1 cellular context compared by ENCODE assay signal in the genomic region with DNA sequence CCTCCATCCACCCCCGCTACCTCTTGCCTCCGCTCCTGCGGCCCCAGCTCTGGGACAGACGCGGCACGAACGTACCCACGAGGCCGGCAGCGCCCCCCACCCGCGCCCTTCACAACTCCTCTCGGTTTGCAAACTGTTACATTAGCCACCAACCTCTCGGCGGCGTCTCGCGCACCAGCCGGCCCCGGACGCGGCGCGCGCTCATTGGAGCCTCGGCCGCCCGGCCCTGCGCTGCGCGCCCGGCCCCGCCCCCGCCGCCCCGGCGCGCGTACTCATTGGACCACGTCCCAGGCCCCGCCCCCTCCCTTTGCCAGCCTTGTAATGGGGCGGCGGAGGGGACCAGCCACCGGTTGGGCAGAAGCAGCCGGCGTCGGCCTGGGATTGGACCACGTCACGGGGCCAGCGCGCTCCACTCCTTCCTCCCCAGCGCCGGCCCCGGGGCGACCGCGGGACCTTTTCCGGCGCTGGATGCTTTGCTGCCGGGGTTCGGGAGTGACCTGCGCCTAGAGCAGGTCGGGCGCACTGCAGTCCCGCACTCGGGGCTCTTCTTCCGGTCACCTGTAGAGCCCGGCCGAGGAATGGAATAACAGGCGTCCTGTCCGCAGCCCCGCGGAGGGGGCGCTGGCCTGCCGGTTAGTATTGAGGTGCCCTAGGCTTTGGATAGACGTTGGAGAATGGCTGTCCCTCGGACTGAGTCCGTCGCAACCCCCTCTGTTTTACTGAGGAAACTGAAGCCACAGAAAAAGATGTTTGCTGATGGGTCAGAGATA.
A peak's percentile ranks its signal among the peaks of the same experiment; 100 is the strongest.
TF ChIP-seq lines count a peak whose summit lies in the region.

A gene with protein sequence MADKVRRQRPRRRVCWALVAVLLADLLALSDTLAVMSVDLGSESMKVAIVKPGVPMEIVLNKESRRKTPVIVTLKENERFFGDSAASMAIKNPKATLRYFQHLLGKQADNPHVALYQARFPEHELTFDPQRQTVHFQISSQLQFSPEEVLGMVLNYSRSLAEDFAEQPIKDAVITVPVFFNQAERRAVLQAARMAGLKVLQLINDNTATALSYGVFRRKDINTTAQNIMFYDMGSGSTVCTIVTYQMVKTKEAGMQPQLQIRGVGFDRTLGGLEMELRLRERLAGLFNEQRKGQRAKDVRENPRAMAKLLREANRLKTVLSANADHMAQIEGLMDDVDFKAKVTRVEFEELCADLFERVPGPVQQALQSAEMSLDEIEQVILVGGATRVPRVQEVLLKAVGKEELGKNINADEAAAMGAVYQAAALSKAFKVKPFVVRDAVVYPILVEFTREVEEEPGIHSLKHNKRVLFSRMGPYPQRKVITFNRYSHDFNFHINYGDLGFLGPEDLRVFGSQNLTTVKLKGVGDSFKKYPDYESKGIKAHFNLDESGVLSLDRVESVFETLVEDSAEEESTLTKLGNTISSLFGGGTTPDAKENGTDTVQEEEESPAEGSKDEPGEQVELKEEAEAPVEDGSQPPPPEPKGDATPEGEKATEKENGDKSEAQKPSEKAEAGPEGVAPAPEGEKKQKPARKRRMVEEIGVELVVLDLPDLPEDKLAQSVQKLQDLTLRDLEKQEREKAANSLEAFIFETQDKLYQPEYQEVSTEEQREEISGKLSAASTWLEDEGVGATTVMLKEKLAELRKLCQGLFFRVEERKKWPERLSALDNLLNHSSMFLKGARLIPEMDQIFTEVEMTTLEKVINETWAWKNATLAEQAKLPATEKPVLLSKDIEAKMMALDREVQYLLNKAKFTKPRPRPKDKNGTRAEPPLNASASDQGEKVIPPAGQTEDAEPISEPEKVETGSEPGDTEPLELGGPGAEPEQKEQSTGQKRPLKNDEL (minus strand): TSS at position 206 of the 770 bp plus-strand sequence. CDS start 1,045 bp downstream, outside the sequence.

TF ChIP-seq in K562, 482 proteins besides CTCF, POLR2A, EP300 and RAD21 (continued from another document and continues in another):
- TF ChIP-seq, protein P1, sequence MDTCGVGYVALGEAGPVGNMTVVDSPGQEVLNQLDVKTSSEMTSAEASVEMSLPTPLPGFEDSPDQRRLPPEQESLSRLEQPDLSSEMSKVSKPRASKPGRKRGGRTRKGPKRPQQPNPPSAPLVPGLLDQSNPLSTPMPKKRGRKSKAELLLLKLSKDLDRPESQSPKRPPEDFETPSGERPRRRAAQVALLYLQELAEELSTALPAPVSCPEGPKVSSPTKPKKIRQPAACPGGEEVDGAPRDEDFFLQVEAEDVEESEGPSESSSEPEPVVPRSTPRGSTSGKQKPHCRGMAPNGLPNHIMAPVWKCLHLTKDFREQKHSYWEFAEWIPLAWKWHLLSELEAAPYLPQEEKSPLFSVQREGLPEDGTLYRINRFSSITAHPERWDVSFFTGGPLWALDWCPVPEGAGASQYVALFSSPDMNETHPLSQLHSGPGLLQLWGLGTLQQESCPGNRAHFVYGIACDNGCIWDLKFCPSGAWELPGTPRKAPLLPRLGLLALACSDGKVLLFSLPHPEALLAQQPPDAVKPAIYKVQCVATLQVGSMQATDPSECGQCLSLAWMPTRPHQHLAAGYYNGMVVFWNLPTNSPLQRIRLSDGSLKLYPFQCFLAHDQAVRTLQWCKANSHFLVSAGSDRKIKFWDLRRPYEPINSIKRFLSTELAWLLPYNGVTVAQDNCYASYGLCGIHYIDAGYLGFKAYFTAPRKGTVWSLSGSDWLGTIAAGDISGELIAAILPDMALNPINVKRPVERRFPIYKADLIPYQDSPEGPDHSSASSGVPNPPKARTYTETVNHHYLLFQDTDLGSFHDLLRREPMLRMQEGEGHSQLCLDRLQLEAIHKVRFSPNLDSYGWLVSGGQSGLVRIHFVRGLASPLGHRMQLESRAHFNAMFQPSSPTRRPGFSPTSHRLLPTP (IDR thresholded peaks at IDR 0.05; ENCODE audit: borderline replicate concordance, extremely low read depth, insufficient read length), result no peak
- TF ChIP-seq ZNF175 (CRISPR knock-in tag; IDR thresholded peaks at IDR 0.05; ENCODE audit: low read depth), result no peak
- no peak for TF ChIP-seq DPF2 (IDR thresholded peaks at IDR 0.05)
- no peak for TF ChIP-seq PTTG1 (tag; IDR thresholded peaks at IDR 0.05; ENCODE audit: low read depth)
- TF ChIP-seq TEAD4 (IDR thresholded peaks at IDR 0.05; ENCODE audit: low read length), result no peak
- TF ChIP-seq TEAD4 (CRISPR knock-in tag; IDR thresholded peaks at IDR 0.05; ENCODE audit: borderline replicate concordance), result no peak
- TF ChIP-seq PPARD (CRISPR knock-in tag; IDR thresholded peaks at IDR 0.05), result no peak
- no peak for TF ChIP-seq ZNF696 (CRISPR knock-in tag; conservative IDR thresholded peaks at IDR 0.05)
- TF ChIP-seq, protein P2, sequence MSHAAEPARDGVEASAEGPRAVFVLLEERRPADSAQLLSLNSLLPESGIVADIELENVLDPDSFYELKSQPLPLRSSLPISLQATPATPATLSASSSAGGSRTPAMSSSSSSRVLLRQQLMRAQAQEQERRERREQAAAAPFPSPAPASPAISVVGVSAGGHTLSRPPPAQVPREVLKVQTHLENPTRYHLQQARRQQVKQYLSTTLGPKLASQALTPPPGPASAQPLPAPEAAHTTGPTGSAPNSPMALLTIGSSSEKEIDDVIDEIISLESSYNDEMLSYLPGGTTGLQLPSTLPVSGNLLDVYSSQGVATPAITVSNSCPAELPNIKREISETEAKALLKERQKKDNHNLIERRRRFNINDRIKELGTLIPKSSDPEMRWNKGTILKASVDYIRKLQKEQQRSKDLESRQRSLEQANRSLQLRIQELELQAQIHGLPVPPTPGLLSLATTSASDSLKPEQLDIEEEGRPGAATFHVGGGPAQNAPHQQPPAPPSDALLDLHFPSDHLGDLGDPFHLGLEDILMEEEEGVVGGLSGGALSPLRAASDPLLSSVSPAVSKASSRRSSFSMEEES (CRISPR knock-in tag; IDR thresholded peaks at IDR 0.05), result no peak
- peak; percentile 30; the same call in 1 of the 2 replicates for TF ChIP-seq RAD51 (IDR thresholded peaks at IDR 0.05; ENCODE audit: borderline replicate concordance, low read depth)
- TF ChIP-seq, protein P3, sequence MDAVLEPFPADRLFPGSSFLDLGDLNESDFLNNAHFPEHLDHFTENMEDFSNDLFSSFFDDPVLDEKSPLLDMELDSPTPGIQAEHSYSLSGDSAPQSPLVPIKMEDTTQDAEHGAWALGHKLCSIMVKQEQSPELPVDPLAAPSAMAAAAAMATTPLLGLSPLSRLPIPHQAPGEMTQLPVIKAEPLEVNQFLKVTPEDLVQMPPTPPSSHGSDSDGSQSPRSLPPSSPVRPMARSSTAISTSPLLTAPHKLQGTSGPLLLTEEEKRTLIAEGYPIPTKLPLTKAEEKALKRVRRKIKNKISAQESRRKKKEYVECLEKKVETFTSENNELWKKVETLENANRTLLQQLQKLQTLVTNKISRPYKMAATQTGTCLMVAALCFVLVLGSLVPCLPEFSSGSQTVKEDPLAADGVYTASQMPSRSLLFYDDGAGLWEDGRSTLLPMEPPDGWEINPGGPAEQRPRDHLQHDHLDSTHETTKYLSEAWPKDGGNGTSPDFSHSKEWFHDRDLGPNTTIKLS (IDR thresholded peaks at IDR 0.05; ENCODE audit: borderline replicate concordance, low read depth), result peak; percentile 92
- no peak for TF ChIP-seq RHOXF2B (CRISPR knock-in tag; conservative IDR thresholded peaks at IDR 0.05)
- no peak for TF ChIP-seq EZH2 (IDR thresholded peaks at IDR 0.05; ENCODE audit: borderline replicate concordance, low read depth, low read length)
- no peak for TF ChIP-seq XRCC5 (IDR thresholded peaks at IDR 0.05; ENCODE audit: low read depth, low read length)
- TF ChIP-seq FUS (optimal IDR thresholded peaks at IDR 0.05; ENCODE audit: low read depth, low read length), result no peak
- TF ChIP-seq NFE2L1 (tag; IDR thresholded peaks at IDR 0.05; ENCODE audit: borderline replicate concordance, low read depth), result no peak
- TF ChIP-seq FOSL1 (tag; conservative IDR thresholded peaks at IDR 0.05), result no peak
- peak; percentile 62; the same call in 1 of the 2 replicates for TF ChIP-seq TARDBP (IDR thresholded peaks at IDR 0.05)
- TF ChIP-seq, protein P4, sequence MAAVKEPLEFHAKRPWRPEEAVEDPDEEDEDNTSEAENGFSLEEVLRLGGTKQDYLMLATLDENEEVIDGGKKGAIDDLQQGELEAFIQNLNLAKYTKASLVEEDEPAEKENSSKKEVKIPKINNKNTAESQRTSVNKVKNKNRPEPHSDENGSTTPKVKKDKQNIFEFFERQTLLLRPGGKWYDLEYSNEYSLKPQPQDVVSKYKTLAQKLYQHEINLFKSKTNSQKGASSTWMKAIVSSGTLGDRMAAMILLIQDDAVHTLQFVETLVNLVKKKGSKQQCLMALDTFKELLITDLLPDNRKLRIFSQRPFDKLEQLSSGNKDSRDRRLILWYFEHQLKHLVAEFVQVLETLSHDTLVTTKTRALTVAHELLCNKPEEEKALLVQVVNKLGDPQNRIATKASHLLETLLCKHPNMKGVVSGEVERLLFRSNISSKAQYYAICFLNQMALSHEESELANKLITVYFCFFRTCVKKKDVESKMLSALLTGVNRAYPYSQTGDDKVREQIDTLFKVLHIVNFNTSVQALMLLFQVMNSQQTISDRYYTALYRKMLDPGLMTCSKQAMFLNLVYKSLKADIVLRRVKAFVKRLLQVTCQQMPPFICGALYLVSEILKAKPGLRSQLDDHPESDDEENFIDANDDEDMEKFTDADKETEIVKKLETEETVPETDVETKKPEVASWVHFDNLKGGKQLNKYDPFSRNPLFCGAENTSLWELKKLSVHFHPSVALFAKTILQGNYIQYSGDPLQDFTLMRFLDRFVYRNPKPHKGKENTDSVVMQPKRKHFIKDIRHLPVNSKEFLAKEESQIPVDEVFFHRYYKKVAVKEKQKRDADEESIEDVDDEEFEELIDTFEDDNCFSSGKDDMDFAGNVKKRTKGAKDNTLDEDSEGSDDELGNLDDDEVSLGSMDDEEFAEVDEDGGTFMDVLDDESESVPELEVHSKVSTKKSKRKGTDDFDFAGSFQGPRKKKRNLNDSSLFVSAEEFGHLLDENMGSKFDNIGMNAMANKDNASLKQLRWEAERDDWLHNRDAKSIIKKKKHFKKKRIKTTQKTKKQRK (IDR thresholded peaks at IDR 0.05; ENCODE audit: borderline replicate concordance, low read depth, low read length), result no peak
- peak; percentile 12 for TF ChIP-seq PRPF4 (IDR thresholded peaks at IDR 0.05; ENCODE audit: insufficient read depth, low read depth, low read length, poor library complexity, severe bottlenecking)
- no peak for TF ChIP-seq TAL1 (IDR thresholded peaks at IDR 0.05)
- TF ChIP-seq, protein P5, sequence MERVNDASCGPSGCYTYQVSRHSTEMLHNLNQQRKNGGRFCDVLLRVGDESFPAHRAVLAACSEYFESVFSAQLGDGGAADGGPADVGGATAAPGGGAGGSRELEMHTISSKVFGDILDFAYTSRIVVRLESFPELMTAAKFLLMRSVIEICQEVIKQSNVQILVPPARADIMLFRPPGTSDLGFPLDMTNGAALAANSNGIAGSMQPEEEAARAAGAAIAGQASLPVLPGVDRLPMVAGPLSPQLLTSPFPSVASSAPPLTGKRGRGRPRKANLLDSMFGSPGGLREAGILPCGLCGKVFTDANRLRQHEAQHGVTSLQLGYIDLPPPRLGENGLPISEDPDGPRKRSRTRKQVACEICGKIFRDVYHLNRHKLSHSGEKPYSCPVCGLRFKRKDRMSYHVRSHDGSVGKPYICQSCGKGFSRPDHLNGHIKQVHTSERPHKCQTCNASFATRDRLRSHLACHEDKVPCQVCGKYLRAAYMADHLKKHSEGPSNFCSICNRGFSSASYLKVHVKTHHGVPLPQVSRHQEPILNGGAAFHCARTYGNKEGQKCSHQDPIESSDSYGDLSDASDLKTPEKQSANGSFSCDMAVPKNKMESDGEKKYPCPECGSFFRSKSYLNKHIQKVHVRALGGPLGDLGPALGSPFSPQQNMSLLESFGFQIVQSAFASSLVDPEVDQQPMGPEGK (CRISPR knock-in tag; IDR thresholded peaks at IDR 0.05; ENCODE audit: borderline replicate concordance), result no peak
- TF ChIP-seq CTBP1 (IDR thresholded peaks at IDR 0.05; ENCODE audit: borderline replicate concordance), result peak; percentile 93
- TF ChIP-seq U2AF1 (optimal IDR thresholded peaks at IDR 0.05; ENCODE audit: low read depth, low read length), result no peak
- TF ChIP-seq NR3C1 (CRISPR knock-in tag; IDR thresholded peaks at IDR 0.05), result no peak
- TF ChIP-seq ZNF23 (CRISPR knock-in tag; IDR thresholded peaks at IDR 0.05), result no peak
- TF ChIP-seq MAFF (IDR thresholded peaks at IDR 0.05; ENCODE audit: low read length), result no peak
- TF ChIP-seq JUNB (CRISPR knock-in tag; conservative IDR thresholded peaks at IDR 0.05), result no peak
- TF ChIP-seq, protein P6, sequence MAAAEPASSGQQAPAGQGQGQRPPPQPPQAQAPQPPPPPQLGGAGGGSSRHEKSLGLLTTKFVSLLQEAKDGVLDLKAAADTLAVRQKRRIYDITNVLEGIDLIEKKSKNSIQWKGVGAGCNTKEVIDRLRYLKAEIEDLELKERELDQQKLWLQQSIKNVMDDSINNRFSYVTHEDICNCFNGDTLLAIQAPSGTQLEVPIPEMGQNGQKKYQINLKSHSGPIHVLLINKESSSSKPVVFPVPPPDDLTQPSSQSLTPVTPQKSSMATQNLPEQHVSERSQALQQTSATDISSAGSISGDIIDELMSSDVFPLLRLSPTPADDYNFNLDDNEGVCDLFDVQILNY (CRISPR knock-in tag; IDR thresholded peaks at IDR 0.05), result no peak
- TF ChIP-seq, protein P7, sequence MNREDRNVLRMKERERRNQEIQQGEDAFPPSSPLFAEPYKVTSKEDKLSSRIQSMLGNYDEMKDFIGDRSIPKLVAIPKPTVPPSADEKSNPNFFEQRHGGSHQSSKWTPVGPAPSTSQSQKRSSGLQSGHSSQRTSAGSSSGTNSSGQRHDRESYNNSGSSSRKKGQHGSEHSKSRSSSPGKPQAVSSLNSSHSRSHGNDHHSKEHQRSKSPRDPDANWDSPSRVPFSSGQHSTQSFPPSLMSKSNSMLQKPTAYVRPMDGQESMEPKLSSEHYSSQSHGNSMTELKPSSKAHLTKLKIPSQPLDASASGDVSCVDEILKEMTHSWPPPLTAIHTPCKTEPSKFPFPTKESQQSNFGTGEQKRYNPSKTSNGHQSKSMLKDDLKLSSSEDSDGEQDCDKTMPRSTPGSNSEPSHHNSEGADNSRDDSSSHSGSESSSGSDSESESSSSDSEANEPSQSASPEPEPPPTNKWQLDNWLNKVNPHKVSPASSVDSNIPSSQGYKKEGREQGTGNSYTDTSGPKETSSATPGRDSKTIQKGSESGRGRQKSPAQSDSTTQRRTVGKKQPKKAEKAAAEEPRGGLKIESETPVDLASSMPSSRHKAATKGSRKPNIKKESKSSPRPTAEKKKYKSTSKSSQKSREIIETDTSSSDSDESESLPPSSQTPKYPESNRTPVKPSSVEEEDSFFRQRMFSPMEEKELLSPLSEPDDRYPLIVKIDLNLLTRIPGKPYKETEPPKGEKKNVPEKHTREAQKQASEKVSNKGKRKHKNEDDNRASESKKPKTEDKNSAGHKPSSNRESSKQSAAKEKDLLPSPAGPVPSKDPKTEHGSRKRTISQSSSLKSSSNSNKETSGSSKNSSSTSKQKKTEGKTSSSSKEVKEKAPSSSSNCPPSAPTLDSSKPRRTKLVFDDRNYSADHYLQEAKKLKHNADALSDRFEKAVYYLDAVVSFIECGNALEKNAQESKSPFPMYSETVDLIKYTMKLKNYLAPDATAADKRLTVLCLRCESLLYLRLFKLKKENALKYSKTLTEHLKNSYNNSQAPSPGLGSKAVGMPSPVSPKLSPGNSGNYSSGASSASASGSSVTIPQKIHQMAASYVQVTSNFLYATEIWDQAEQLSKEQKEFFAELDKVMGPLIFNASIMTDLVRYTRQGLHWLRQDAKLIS (CRISPR knock-in tag; IDR thresholded peaks at IDR 0.05), result peak; percentile 75; the same call in 1 of the 2 replicates
- TF ChIP-seq SUPT5H (IDR thresholded peaks at IDR 0.05), result peak; percentile 78
- no peak for TF ChIP-seq ZNF644 (tag; IDR thresholded peaks at IDR 0.05; ENCODE audit: low read depth)
- no peak for TF ChIP-seq TAF15 (IDR thresholded peaks at IDR 0.05; ENCODE audit: low read depth, low read length)
- TF ChIP-seq, protein P8, sequence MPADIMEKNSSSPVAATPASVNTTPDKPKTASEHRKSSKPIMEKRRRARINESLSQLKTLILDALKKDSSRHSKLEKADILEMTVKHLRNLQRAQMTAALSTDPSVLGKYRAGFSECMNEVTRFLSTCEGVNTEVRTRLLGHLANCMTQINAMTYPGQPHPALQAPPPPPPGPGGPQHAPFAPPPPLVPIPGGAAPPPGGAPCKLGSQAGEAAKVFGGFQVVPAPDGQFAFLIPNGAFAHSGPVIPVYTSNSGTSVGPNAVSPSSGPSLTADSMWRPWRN (IDR thresholded peaks at IDR 0.05; ENCODE audit: low read depth), result no peak
- peak; percentile 78 for TF ChIP-seq ZFP36 (IDR thresholded peaks at IDR 0.05; ENCODE audit: low read depth, low read length, partially characterized antibody)
